Comparison of ENCODE assay signal across 12 cellular contexts in the genomic region with DNA sequence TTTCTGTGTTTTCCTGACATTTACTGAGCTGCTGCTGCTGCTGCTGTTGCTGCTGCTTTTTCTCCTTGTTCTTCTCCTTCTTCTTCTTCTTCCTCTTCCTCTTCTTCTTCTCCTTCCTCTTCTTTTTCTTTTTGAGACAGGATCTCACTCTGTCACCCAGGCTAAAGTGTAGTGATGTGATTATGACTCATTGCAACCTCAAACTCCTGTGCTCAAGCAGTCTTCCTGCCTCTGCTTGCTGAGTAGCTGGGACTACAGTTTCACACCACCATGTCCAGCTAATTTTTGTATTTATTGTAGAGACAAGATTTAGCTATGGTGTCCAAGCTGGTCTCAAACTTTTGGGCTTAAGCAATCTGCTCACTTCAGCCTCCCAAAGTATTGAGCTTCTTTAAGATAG.
DNase-seq lines count a peak whose midpoint lies in the region; ATAC-seq and TF ChIP-seq lines count a peak whose summit lies in the region.
"Had no signal": no experiment of that assay in that cellular context is flagged by ENCODE, and none has a peak within 500 bp of the region (broad histone marks: within the 10 kb centered on the region; RNA-seq: fewer than 3 reads in every experiment).

No MANE protein-coding gene starts in this region.

- in situ Hi-C loops in G401 (cut with HindIII; ENCODE audit: low sequenced_read_pairs) = no loop called here

- peak; percentile 78 for DNase-seq in RPMI7951 (ENCODE audit: low read depth)
- DNase-seq in kidney glomerular epithelial cell (lab: John Stamatoyannopoulos, UW) = peak; percentile 25
- DNase-seq in stomach = no peak
- DNase-seq in Ammon's horn (ENCODE audit: low spot score) = no peak
- no peak for DNase-seq in G401 (ENCODE audit: low spot score)
- no peak for DNase-seq in NCI-H510A (lab: John Stamatoyannopoulos, UW)
- DNase-seq: activated naive CD8-positive, alpha-beta T cell treated with anti-CD3 and anti-CD28 coated beads, Interleukin-2, amount 10 ng/mL, durations not matched to agents 7 days and 5 days; heart left ventricle; NCI-H2029; pancreas had no signal

- intact Hi-C loops in stomach (cut with DNase I; ENCODE audit: low total_unique reads) = no loop called here

- H3K9me3 ChIP-seq in stomach = peaks cover 0 to 5% (median 0%) of the 10 kb centered on the region in 4 donors
- H3K9me3 ChIP-seq: pancreas had no signal

- no peak for TF ChIP-seq POLR2A in stomach (IDR thresholded peaks at IDR 0.05)

- no peak for TF ChIP-seq CTCF in stomach (IDR thresholded peaks at IDR 0.05)

- H3K27ac ChIP-seq in stomach = no peak overlapping the region
- H3K27ac ChIP-seq: heart left ventricle, pancreas had no signal

- no peak for TF ChIP-seq EP300 in stomach (IDR thresholded peaks at IDR 0.05)

- no peaks in the 10 kb centered on the region for H3K36me3 ChIP-seq in stomach
- H3K36me3 ChIP-seq: heart left ventricle, pancreas had no signal

- H3K4me1 ChIP-seq in stomach = no peaks in the 10 kb centered on the region
- H3K4me1 ChIP-seq: heart left ventricle, pancreas had no signal

- H3K27me3 ChIP-seq in stomach = no peaks in the 10 kb centered on the region
- H3K27me3 ChIP-seq: heart left ventricle, pancreas had no signal

- H3K4me3 ChIP-seq in stomach = no peak overlapping the region
- H3K4me3 ChIP-seq: heart left ventricle, pancreas had no signal

- ATAC-seq in GM18873 (IDR thresholded peaks at IDR 0.05; ENCODE audit: low FRiP score, unreplicated experiment) (peak; percentile 54), HG02884 (IDR thresholded peaks at IDR 0.05; ENCODE audit: unreplicated experiment) (peak; percentile 57)
- ATAC-seq: heart left ventricle, pancreas had no signal

Comparison
In these comparisons a context has a peak if more than half of its experiments do, and no peak if none do; other contexts are left out.
1. DNase-seq: peak in RPMI7951 (single experiment) and kidney glomerular epithelial cell (single experiment); none in stomach (single experiment), Ammon's horn (single experiment), G401 (single experiment) and NCI-H510A (single experiment).